Comparison of ENCODE assay signal across 1 cellular context in genomic region chr1:227728892-227729143, GRCh38.
TF ChIP-seq lines count a peak whose summit lies in the region.

No MANE protein-coding gene starts in this region.

TF ChIP-seq in IMR-90, 13 proteins besides CTCF, POLR2A, EP300 and RAD21:
- TF ChIP-seq BHLHE40 (IDR thresholded peaks at IDR 0.05; ENCODE audit: low read depth, low read length) (no peak), NFE2L2 (IDR thresholded peaks at IDR 0.05; ENCODE audit: low read depth, low read length) (no peak), RCOR1 (IDR thresholded peaks at IDR 0.05; ENCODE audit: insufficient replicate concordance, low read length) (no peak), FOS (IDR thresholded peaks at IDR 0.05; ENCODE audit: low read depth, low read length) (no peak), USF2 (IDR thresholded peaks at IDR 0.05; ENCODE audit: low read depth, low read length) (no peak)
